In the genomic region with DNA sequence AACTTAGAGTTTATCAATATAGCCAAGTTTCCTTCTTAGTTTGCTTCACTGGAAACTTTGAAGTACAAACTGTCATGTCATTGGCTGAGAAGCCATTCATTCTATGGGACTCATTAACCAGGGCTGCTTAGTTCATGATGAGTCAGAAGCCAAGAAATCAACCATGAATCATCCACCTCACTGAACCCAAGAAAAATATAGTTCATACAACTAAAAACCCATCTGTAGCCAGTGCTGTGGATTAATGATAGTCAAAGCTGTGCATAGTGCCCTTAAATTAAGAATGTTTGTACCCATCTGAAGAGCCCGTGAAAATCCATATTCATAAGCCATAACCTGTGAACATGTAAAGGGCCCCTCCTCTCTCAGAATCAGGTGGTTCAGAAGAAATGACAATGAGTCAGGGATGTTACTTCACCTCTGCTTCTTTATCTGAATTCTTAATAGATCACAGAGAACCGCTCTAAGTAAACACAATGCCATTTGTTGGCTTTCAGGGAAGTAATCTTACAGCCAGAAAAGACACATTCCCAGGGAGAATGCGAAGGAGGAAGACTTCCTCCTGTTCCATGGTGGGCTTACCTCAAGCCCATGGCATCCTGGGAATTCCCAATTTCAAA, we compare ENCODE assay signal across 10 cellular contexts. TPM values are rescaled to one million over a fixed set of nuclear protein-coding genes. Genes with fewer than 3 reads are reported as not detected.
DNase-seq lines count a peak whose midpoint lies in the region; ATAC-seq and TF ChIP-seq lines count a peak whose summit lies in the region.
"Had no signal": no experiment of that assay in that cellular context is flagged by ENCODE, and none has a peak within 500 bp of the region (broad histone marks: within the 10 kb centered on the region; RNA-seq: fewer than 3 reads in every experiment).

No MANE protein-coding gene starts in this region.

- DNase-seq in A673 (ENCODE audit: low spot score) (peak; percentile 68), hepatic stellate cell (ENCODE audit: low spot score) (peak; percentile 68), NCI-H69 (lab: John Stamatoyannopoulos, UW) (no peak), NCI-H1105 (lab: John Stamatoyannopoulos, UW) (no peak)
- no peak for DNase-seq in naive thymus-derived CD8-positive, alpha-beta T cell
- DNase-seq: gastrocnemius medialis had no signal

- no peaks in the 10 kb centered on the region for H3K27me3 ChIP-seq in A673 (replicated peaks; ENCODE audit: insufficient read depth, low read depth, low read length, poor library complexity)
- H3K27me3 ChIP-seq: gastrocnemius medialis had no signal

- POLR2A ChIA-PET in A673 (lab: Charles Lee; ENCODE audit: low non-redundant PET): no interaction called here
- POLR2A ChIA-PET in naive thymus-derived CD8-positive, alpha-beta T cell (lab: Charles Lee): interaction anchor here (0.7 kb wide), 1 partner anchor 146 kb away, joined by 8 read pairs; no protein-coding TSS in a partner anchor

- no peak for TF ChIP-seq CTCF in A673 (conservative IDR thresholded peaks at IDR 0.05; ENCODE audit: low read depth, low read length)

- H3K36me3 Mint-ChIP-seq in naive thymus-derived CD8-positive, alpha-beta T cell: no peaks in the 10 kb centered on the region

- H3K36me3 ChIP-seq in A673 (ENCODE audit: insufficient read depth, low read length, poor library complexity, severe bottlenecking): no peaks in the 10 kb centered on the region
- H3K36me3 ChIP-seq: gastrocnemius medialis had no signal

- H3K9me3 ChIP-seq in A673 (ENCODE audit: low read depth, low read length, poor library complexity, severe bottlenecking): no peaks in the 10 kb centered on the region
- H3K9me3 ChIP-seq: gastrocnemius medialis had no signal

- H3K27ac Mint-ChIP-seq in naive thymus-derived CD8-positive, alpha-beta T cell: no peak overlapping the region

- H3K4me1 Mint-ChIP-seq in naive thymus-derived CD8-positive, alpha-beta T cell: peaks cover 0 to 8% (median 0%) of the 10 kb centered on the region in 4 donors

- H3K9me3 Mint-ChIP-seq in naive thymus-derived CD8-positive, alpha-beta T cell: no peaks in the 10 kb centered on the region

- peaks cover 4% of the 10 kb centered on the region for H3K4me1 ChIP-seq in A673 (ENCODE audit: insufficient read depth, low read length, poor library complexity, severe bottlenecking)
- H3K4me1 ChIP-seq: gastrocnemius medialis had no signal

- no peak overlapping the region for H3K4me3 ChIP-seq in A673 (ENCODE audit: low read depth, low read length, poor library complexity, severe bottlenecking)
- H3K4me3 ChIP-seq: gastrocnemius medialis had no signal

- intact Hi-C loops in A673 (cut with micrococcal nuclease; ENCODE audit: unreplicated experiment): no loop called here

- H3K4me3 Mint-ChIP-seq in naive thymus-derived CD8-positive, alpha-beta T cell: no peak overlapping the region

- BruUV-seq in A673 (replicated peaks; lab: Mats Ljungman, UMichigan): no TSS peak

- H3K27ac ChIP-seq in A673 (ENCODE audit: low read depth, low read length, poor library complexity, severe bottlenecking): no peak overlapping the region
- H3K27ac ChIP-seq: gastrocnemius medialis had no signal

- ATAC-seq in GM18870 (IDR thresholded peaks at IDR 0.05; ENCODE audit: unreplicated experiment) (peak; percentile 98), HG03064 (IDR thresholded peaks at IDR 0.05; ENCODE audit: low read depth, unreplicated experiment) (peak; percentile 95), SK-N-SH treated with all-trans-retinoic acid at 6 μM for 48 hours (peak; percentile 95)
- no peak for ATAC-seq in naive thymus-derived CD8-positive, alpha-beta T cell

- CTCF ChIA-PET in A673 (lab: Charles Lee): interaction anchor here (1.1 kb wide), 1 partner anchor 13 kb away, joined by 3 read pairs; no protein-coding TSS in a partner anchor

- H3K27me3 Mint-ChIP-seq in naive thymus-derived CD8-positive, alpha-beta T cell: peaks cover 0 to 2% (median 0%) of the 10 kb centered on the region in 5 donors

TF ChIP-seq in SK-N-SH treated with all-trans-retinoic acid at 6 μM for 48 hours, 23 proteins besides CTCF, POLR2A, EP300 and RAD21:
- TF ChIP-seq ZC3H10 (CRISPR knock-in tag; IDR thresholded peaks at IDR 0.05) (0 out of 2 replicates have a peak, but pooled peaks have one; percentile 43), ZFP30 (CRISPR knock-in tag; IDR thresholded peaks at IDR 0.05) (no peak), SNAI2 (CRISPR knock-in tag; IDR thresholded peaks at IDR 0.05) (no peak), ZNF70 (CRISPR knock-in tag; IDR thresholded peaks at IDR 0.05) (no peak), ISL1 (CRISPR knock-in tag; IDR thresholded peaks at IDR 0.05) (peak; percentile 29; the same call in 1 of the 2 replicates), OSR1 (CRISPR knock-in tag; IDR thresholded peaks at IDR 0.05) (no peak), TCF4 (CRISPR knock-in tag; IDR thresholded peaks at IDR 0.05; ENCODE audit: borderline replicate concordance) (no peak), ZNF8 (CRISPR knock-in tag; IDR thresholded peaks at IDR 0.05) (no peak)
- TF ChIP-seq, protein P1, sequence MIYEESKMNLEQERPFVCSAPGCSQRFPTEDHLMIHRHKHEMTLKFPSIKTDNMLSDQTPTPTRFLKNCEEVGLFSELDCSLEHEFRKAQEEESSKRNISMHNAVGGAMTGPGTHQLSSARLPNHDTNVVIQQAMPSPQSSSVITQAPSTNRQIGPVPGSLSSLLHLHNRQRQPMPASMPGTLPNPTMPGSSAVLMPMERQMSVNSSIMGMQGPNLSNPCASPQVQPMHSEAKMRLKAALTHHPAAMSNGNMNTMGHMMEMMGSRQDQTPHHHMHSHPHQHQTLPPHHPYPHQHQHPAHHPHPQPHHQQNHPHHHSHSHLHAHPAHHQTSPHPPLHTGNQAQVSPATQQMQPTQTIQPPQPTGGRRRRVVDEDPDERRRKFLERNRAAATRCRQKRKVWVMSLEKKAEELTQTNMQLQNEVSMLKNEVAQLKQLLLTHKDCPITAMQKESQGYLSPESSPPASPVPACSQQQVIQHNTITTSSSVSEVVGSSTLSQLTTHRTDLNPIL (CRISPR knock-in tag; IDR thresholded peaks at IDR 0.05; ENCODE audit: low read depth): no peak
- TF ChIP-seq, protein P2, sequence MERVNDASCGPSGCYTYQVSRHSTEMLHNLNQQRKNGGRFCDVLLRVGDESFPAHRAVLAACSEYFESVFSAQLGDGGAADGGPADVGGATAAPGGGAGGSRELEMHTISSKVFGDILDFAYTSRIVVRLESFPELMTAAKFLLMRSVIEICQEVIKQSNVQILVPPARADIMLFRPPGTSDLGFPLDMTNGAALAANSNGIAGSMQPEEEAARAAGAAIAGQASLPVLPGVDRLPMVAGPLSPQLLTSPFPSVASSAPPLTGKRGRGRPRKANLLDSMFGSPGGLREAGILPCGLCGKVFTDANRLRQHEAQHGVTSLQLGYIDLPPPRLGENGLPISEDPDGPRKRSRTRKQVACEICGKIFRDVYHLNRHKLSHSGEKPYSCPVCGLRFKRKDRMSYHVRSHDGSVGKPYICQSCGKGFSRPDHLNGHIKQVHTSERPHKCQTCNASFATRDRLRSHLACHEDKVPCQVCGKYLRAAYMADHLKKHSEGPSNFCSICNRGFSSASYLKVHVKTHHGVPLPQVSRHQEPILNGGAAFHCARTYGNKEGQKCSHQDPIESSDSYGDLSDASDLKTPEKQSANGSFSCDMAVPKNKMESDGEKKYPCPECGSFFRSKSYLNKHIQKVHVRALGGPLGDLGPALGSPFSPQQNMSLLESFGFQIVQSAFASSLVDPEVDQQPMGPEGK (CRISPR knock-in tag; IDR thresholded peaks at IDR 0.05; ENCODE audit: borderline replicate concordance): peak; percentile 31; the same call in 1 of the 2 replicates
- TF ChIP-seq, protein P3, sequence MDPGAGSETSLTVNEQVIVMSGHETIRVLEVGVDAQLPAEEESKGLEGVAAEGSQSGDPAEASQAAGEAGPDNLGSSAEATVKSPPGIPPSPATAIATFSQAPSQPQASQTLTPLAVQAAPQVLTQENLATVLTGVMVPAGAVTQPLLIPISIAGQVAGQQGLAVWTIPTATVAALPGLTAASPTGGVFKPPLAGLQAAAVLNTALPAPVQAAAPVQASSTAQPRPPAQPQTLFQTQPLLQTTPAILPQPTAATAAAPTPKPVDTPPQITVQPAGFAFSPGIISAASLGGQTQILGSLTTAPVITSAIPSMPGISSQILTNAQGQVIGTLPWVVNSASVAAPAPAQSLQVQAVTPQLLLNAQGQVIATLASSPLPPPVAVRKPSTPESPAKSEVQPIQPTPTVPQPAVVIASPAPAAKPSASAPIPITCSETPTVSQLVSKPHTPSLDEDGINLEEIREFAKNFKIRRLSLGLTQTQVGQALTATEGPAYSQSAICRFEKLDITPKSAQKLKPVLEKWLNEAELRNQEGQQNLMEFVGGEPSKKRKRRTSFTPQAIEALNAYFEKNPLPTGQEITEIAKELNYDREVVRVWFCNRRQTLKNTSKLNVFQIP (CRISPR knock-in tag; IDR thresholded peaks at IDR 0.05; ENCODE audit: borderline replicate concordance, low read depth): no peak
- TF ChIP-seq, protein P4, sequence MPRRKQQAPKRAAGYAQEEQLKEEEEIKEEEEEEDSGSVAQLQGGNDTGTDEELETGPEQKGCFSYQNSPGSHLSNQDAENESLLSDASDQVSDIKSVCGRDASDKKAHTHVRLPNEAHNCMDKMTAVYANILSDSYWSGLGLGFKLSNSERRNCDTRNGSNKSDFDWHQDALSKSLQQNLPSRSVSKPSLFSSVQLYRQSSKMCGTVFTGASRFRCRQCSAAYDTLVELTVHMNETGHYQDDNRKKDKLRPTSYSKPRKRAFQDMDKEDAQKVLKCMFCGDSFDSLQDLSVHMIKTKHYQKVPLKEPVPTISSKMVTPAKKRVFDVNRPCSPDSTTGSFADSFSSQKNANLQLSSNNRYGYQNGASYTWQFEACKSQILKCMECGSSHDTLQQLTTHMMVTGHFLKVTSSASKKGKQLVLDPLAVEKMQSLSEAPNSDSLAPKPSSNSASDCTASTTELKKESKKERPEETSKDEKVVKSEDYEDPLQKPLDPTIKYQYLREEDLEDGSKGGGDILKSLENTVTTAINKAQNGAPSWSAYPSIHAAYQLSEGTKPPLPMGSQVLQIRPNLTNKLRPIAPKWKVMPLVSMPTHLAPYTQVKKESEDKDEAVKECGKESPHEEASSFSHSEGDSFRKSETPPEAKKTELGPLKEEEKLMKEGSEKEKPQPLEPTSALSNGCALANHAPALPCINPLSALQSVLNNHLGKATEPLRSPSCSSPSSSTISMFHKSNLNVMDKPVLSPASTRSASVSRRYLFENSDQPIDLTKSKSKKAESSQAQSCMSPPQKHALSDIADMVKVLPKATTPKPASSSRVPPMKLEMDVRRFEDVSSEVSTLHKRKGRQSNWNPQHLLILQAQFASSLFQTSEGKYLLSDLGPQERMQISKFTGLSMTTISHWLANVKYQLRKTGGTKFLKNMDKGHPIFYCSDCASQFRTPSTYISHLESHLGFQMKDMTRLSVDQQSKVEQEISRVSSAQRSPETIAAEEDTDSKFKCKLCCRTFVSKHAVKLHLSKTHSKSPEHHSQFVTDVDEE (CRISPR knock-in tag; IDR thresholded peaks at IDR 0.05): no peak

RNA-seq across cellular contexts. Expression of a gene that starts 25.4 kb away (rescaled TPM):
- not detected in 2 replicates for total RNA-seq in A673 (2021)
- total RNA-seq in naive thymus-derived CD8-positive, alpha-beta T cell: not detected
- not detected for polyA plus RNA-seq in naive thymus-derived CD8-positive, alpha-beta T cell
- total RNA-seq: gastrocnemius medialis, temporal lobe had no signal

Comparison
In these comparisons a context has a peak if more than half of its experiments do, and no peak if none do; other contexts are left out.
1. DNase-seq: peak in A673 (single experiment) and hepatic stellate cell (single experiment); none in NCI-H69 (single experiment), NCI-H1105 (single experiment) and naive thymus-derived CD8-positive, alpha-beta T cell (0 of 10).
2. ATAC-seq: peak in GM18870 (single experiment), HG03064 (single experiment) and SK-N-SH treated with all-trans-retinoic acid at 6 μM for 48 hours (single experiment); none in naive thymus-derived CD8-positive, alpha-beta T cell (0 of 2).